ENCODE assay signal across 1 cellular context in the genomic region with DNA sequence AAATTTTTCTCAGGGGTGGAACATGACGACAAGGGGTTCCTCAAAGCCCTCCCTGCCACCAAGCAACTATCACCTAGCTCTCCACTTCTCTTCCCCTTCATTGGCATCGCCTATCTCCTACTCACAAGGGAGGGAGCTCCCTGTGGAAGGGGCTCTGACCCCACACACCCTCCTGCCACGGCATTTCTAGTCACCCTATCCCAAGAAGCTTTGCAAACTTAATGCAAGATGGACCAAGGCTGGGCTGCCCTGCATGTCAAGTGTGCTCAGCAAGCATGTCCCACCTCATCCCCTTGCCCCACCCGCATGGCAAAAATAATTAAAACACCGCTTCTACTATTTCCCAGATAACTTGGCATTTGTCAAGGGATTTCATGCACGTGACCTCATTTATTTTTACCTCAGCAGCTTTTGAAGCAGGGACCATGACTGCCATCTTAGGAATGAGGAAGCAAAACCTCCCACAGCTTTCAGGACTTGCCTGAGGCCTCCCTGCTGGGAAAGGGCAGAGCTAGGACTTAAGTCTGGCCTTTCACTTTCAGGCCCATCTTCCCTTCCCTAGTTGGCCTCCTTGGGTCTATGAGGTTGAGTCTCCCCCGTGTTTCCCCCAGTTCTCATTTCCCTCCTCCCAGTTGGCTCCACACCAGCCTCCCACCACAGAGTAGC.
A peak's percentile ranks its signal among the peaks of the same experiment; 100 is the strongest.
TF ChIP-seq lines count a peak whose summit lies in the region.

No MANE protein-coding gene starts in this region.

TF ChIP-seq in GM12878, 131 proteins besides CTCF, POLR2A, EP300 and RAD21:
- TF ChIP-seq, protein P1, sequence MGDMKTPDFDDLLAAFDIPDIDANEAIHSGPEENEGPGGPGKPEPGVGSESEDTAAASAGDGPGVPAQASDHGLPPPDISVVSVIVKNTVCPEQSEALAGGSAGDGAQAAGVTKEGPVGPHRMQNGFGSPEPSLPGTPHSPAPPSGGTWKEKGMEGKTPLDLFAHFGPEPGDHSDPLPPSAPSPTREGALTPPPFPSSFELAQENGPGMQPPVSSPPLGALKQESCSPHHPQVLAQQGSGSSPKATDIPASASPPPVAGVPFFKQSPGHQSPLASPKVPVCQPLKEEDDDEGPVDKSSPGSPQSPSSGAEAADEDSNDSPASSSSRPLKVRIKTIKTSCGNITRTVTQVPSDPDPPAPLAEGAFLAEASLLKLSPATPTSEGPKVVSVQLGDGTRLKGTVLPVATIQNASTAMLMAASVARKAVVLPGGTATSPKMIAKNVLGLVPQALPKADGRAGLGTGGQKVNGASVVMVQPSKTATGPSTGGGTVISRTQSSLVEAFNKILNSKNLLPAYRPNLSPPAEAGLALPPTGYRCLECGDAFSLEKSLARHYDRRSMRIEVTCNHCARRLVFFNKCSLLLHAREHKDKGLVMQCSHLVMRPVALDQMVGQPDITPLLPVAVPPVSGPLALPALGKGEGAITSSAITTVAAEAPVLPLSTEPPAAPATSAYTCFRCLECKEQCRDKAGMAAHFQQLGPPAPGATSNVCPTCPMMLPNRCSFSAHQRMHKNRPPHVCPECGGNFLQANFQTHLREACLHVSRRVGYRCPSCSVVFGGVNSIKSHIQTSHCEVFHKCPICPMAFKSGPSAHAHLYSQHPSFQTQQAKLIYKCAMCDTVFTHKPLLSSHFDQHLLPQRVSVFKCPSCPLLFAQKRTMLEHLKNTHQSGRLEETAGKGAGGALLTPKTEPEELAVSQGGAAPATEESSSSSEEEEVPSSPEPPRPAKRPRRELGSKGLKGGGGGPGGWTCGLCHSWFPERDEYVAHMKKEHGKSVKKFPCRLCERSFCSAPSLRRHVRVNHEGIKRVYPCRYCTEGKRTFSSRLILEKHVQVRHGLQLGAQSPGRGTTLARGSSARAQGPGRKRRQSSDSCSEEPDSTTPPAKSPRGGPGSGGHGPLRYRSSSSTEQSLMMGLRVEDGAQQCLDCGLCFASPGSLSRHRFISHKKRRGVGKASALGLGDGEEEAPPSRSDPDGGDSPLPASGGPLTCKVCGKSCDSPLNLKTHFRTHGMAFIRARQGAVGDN (IDR thresholded peaks at IDR 0.05) = no peak
- peak in 1 of 2 experiments; percentile 52; a peak in 1 of 4 replicates for TF ChIP-seq BHLHE40 (IDR thresholded peaks at IDR 0.05; ENCODE audit: borderline replicate concordance in 1 of 2, low read depth in 2 of 2, low read length in 1 of 2)
- peak; percentile 28; the same call in 1 of the 2 replicates for TF ChIP-seq EED (IDR thresholded peaks at IDR 0.05; ENCODE audit: low read depth)
- TF ChIP-seq IKZF1 (conservative IDR thresholded peaks at IDR 0.05) = 0 out of 2 replicates have a peak, but pooled peaks have one; percentile 17
